16 cellular contexts compared by ENCODE assay signal in genomic region chr16:9113707-9114106, GRCh38. TPM values are rescaled to one million over a fixed set of nuclear protein-coding genes. Genes with fewer than 3 reads are reported as not detected.
DNase-seq lines count a peak whose midpoint lies in the region; ATAC-seq and TF ChIP-seq lines count a peak whose summit lies in the region.
"Had no signal": no experiment of that assay in that cellular context is flagged by ENCODE, and none has a peak within 500 bp of the region (broad histone marks: within the 10 kb centered on the region; RNA-seq: fewer than 3 reads in every experiment).

No MANE protein-coding gene starts in this region.

- H3K9me3 Mint-ChIP-seq in activated T-cell treated with anti-CD3 and anti-CD28 coated beads, Interleukin-2, amount 50 U/mL, for 24 hours = no peaks in the 10 kb centered on the region
- H3K9me3 Mint-ChIP-seq in activated T-cell treated with anti-CD3 and anti-CD28 coated beads, Interleukin-2, amount 50 U/mL, for 4 hours = no peaks in the 10 kb centered on the region
- H3K9me3 Mint-ChIP-seq in chondrocyte (ENCODE audit: low read depth) = no peaks in the 10 kb centered on the region

- no peak overlapping the region for H3K9ac ChIP-seq in smooth muscle cell (ENCODE audit: low read depth)

- no peaks in the 10 kb centered on the region for H3K27me3 Mint-ChIP-seq in activated T-cell treated with anti-CD3 and anti-CD28 coated beads, Interleukin-2, amount 50 U/mL, for 24 hours
- no peaks in the 10 kb centered on the region for H3K27me3 Mint-ChIP-seq in activated T-cell treated with anti-CD3 and anti-CD28 coated beads, Interleukin-2, amount 50 U/mL, for 4 hours (ENCODE audit: low read depth)
- no peaks in the 10 kb centered on the region for H3K27me3 Mint-ChIP-seq in chondrocyte (ENCODE audit: low read depth)

- no peak for ATAC-seq in activated T-cell treated with anti-CD3 and anti-CD28 coated beads, Interleukin-2, amount 50 U/mL, for 4 hours
- no peak for ATAC-seq in RWPE2 (ENCODE audit: low read depth)
- ATAC-seq in HG03457 (IDR thresholded peaks at IDR 0.05; ENCODE audit: unreplicated experiment) = no peak
- ATAC-seq in HG02938 (IDR thresholded peaks at IDR 0.05; ENCODE audit: unreplicated experiment) = no peak

- no peak for DNase-seq in activated T-cell treated with anti-CD3 and anti-CD28 coated beads, Interleukin-2, amount 50 U/mL, for 24 hours
- DNase-seq in activated T-cell treated with anti-CD3 and anti-CD28 coated beads, Interleukin-2, amount 50 U/mL, for 4 hours = no peak
- DNase-seq in RWPE2 (ENCODE audit: low spot score) = no peak
- DNase-seq in chondrocyte (ENCODE audit: low spot score) = no peak
- no peak for DNase-seq in smooth muscle cell (lab: John Stamatoyannopoulos, UW; ENCODE audit: unreplicated experiment)
- no peak for DNase-seq in UCSD-AML1 (lab: John Stamatoyannopoulos, UW; ENCODE audit: unreplicated experiment)
- DNase-seq: activated CD4-positive, alpha-beta T cell treated with anti-CD3 and anti-CD28 coated beads for 1 hour; cortex of kidney; GF-D8; heart left ventricle; NCI-H2029; NCI-H526; nucleus accumbens had no signal

- H3K27ac ChIP-seq in RWPE2 (ENCODE audit: poor library complexity, severe bottlenecking) = peak overlapping the region; percentile 75
- H3K27ac ChIP-seq in smooth muscle cell (ENCODE audit: low read depth) = peak overlapping the region; percentile 90
- H3K27ac ChIP-seq: esophagus muscularis mucosa, heart left ventricle had no signal

- H3K27me3 ChIP-seq in RWPE2 (ENCODE audit: insufficient read depth, poor library complexity, severe bottlenecking) = no peaks in the 10 kb centered on the region
- no peaks in the 10 kb centered on the region for H3K27me3 ChIP-seq in smooth muscle cell (ENCODE audit: low read depth)
- H3K27me3 ChIP-seq: esophagus muscularis mucosa, heart left ventricle had no signal

- H4K20me1 ChIP-seq in smooth muscle cell (ENCODE audit: low read depth) = peaks cover 100% of the 10 kb centered on the region

- H3K79me2 ChIP-seq in smooth muscle cell (ENCODE audit: low read depth) = peaks cover 100% of the 10 kb centered on the region

- H3K4me1 ChIP-seq in RWPE2 (ENCODE audit: insufficient read depth, poor library complexity, severe bottlenecking) (peaks cover 87% of the 10 kb centered on the region), smooth muscle cell (ENCODE audit: low read depth) (peaks cover 35% of the 10 kb centered on the region)

- H3K36me3 ChIP-seq in RWPE2 (ENCODE audit: low read depth) (peaks cover 79% of the 10 kb centered on the region), smooth muscle cell (ENCODE audit: low read depth) (peaks cover 3% of the 10 kb centered on the region)

- peaks cover 100% of the 10 kb centered on the region for H3K36me3 Mint-ChIP-seq in activated T-cell treated with anti-CD3 and anti-CD28 coated beads, Interleukin-2, amount 50 U/mL, for 24 hours (ENCODE audit: low read depth)
- peaks cover 45% of the 10 kb centered on the region for H3K36me3 Mint-ChIP-seq in activated T-cell treated with anti-CD3 and anti-CD28 coated beads, Interleukin-2, amount 50 U/mL, for 4 hours (ENCODE audit: insufficient read depth)
- peaks cover 19% of the 10 kb centered on the region for H3K36me3 Mint-ChIP-seq in chondrocyte (ENCODE audit: low read depth)

- peak overlapping the region; percentile 86 for H3K27ac Mint-ChIP-seq in activated T-cell treated with anti-CD3 and anti-CD28 coated beads, Interleukin-2, amount 50 U/mL, for 24 hours
- peak overlapping the region; percentile 88 for H3K27ac Mint-ChIP-seq in chondrocyte (ENCODE audit: unreplicated experiment)

- H3K4me3 Mint-ChIP-seq in activated T-cell treated with anti-CD3 and anti-CD28 coated beads, Interleukin-2, amount 50 U/mL, for 24 hours = no peak overlapping the region
- H3K4me3 Mint-ChIP-seq in activated T-cell treated with anti-CD3 and anti-CD28 coated beads, Interleukin-2, amount 50 U/mL, for 4 hours = no peak overlapping the region
- H3K4me3 Mint-ChIP-seq in chondrocyte (ENCODE audit: unreplicated experiment) = no peak overlapping the region

- TF ChIP-seq CTCF in RWPE2 (IDR thresholded peaks at IDR 0.05; ENCODE audit: poor library complexity, severe bottlenecking) (no peak), chondrocyte (IDR thresholded peaks at IDR 0.05) (no peak), smooth muscle cell (IDR thresholded peaks at IDR 0.05; ENCODE audit: borderline replicate concordance, insufficient read depth, poor library complexity, severe bottlenecking) (no peak)

- no peak overlapping the region for H2AFZ ChIP-seq in smooth muscle cell (ENCODE audit: low read depth)

- peaks cover 48% of the 10 kb centered on the region for H3F3A ChIP-seq in smooth muscle cell (ENCODE audit: low read depth)

- H3K9me3 ChIP-seq in RWPE2 (ENCODE audit: severe bottlenecking) (no peaks in the 10 kb centered on the region), smooth muscle cell (replicated peaks; ENCODE audit: low read depth) (no peaks in the 10 kb centered on the region)
- H3K9me3 ChIP-seq: esophagus muscularis mucosa, heart left ventricle had no signal

- H3K4me3 ChIP-seq in RWPE2 (ENCODE audit: severe bottlenecking) (no peak overlapping the region), smooth muscle cell (no peak overlapping the region)
- H3K4me3 ChIP-seq: esophagus muscularis mucosa, heart left ventricle had no signal

- peaks cover 97% of the 10 kb centered on the region for H3K4me1 Mint-ChIP-seq in activated T-cell treated with anti-CD3 and anti-CD28 coated beads, Interleukin-2, amount 50 U/mL, for 24 hours (ENCODE audit: low read depth)
- peaks cover 89% of the 10 kb centered on the region for H3K4me1 Mint-ChIP-seq in activated T-cell treated with anti-CD3 and anti-CD28 coated beads, Interleukin-2, amount 50 U/mL, for 4 hours (ENCODE audit: low read depth)
- H3K4me1 Mint-ChIP-seq in chondrocyte (ENCODE audit: low read depth) = peaks cover 99% of the 10 kb centered on the region

- no peak overlapping the region for H3K4me2 ChIP-seq in smooth muscle cell

- WGBS in smooth muscle cell (ENCODE audit: low lambda C conversion rate) = 98% methylated on average over 3 of the region's 3 CpGs

RNA-seq across cellular contexts. Expression of gene HAPSTR1, which starts 22.3 kb away (rescaled TPM):
- total RNA-seq in activated T-cell treated with anti-CD3 and anti-CD28 coated beads, Interleukin-2, amount 50 U/mL, for 4 hours = 10 to 100 TPM; 64.2 to 75.7 (median 70.0) TPM
- total RNA-seq in chondrocyte = 82.5 to 84.3 TPM (median 83.0 TPM) in 3 replicates
- 77.5 and 86.7 TPM in 2 replicates for total RNA-seq in smooth muscle cell
- 26.7 and 29.1 TPM in 2 replicates for polyA plus RNA-seq in smooth muscle cell
